Comparison of ENCODE assay signal across 1 cellular context in genomic region chr1:63913533-63913932, GRCh38.
TF ChIP-seq lines count a peak whose summit lies in the region.

No MANE protein-coding gene starts in this region.

TF ChIP-seq in IMR-90, 13 proteins besides CTCF, POLR2A, EP300 and RAD21 (continued from another document):
- TF ChIP-seq CHD1 (IDR thresholded peaks at IDR 0.05; ENCODE audit: low read depth, low read length) (no peak), MAFK (IDR thresholded peaks at IDR 0.05; ENCODE audit: low read depth, low read length) (no peak), ELK1 (IDR thresholded peaks at IDR 0.05; ENCODE audit: borderline replicate concordance, low read depth, low read length) (no peak), MAZ (IDR thresholded peaks at IDR 0.05; ENCODE audit: borderline replicate concordance, low read depth, low read length) (no peak), FOS (IDR thresholded peaks at IDR 0.05; ENCODE audit: low read depth, low read length) (no peak)
